14 cellular contexts compared by ENCODE assay signal in the genomic region with DNA sequence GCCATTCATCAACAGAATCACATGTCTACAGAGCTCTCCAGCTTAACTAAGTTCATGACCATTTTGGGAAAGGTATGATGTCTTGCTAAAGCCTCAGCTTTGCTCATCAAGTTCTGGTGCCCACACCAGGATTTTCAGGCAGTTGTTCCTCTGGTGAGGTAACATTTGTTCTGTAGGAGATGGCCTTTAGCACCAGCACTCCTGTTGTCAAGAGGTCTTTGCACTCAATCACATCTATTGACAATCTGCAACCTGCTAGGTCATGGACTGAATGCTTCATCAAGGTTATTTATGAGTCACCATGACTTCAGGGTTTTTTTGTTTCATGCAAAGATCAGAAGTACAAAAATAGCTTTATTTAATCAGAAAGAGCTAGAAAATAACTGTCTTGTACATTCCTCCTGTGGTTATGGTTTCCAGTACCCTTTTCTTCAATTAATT. TPM values are rescaled to one million over a fixed set of nuclear protein-coding genes. Genes with fewer than 3 reads are reported as not detected.
DNase-seq lines count a peak whose midpoint lies in the region; ATAC-seq, FAIRE-seq and TF ChIP-seq lines count a peak whose summit lies in the region.
"Had no signal": no experiment of that assay in that cellular context is flagged by ENCODE, and none has a peak within 500 bp of the region (broad histone marks: within the 10 kb centered on the region; RNA-seq: fewer than 3 reads in every experiment).

No MANE protein-coding gene starts in this region.

- H3K9me3 Mint-ChIP-seq in astrocyte (ENCODE audit: unreplicated experiment), result no peaks in the 10 kb centered on the region
- no peaks in the 10 kb centered on the region for H3K9me3 Mint-ChIP-seq in CD4-positive, alpha-beta memory T cell
- H3K9me3 Mint-ChIP-seq: activated naive CD4-positive, alpha-beta T cell treated with anti-CD3 and anti-CD28 coated beads for 36 hours had no signal

- H3K4me1 ChIP-seq in ACC112 (ENCODE audit: control insufficient read depth, insufficient read depth, low read length, unreplicated experiment) (peaks cover 47% of the 10 kb centered on the region), astrocyte (ENCODE audit: insufficient read depth, low read length) (peaks cover 5% of the 10 kb centered on the region)
- H3K4me1 ChIP-seq in CD4-positive, alpha-beta memory T cell (ENCODE audit: insufficient read depth, low read length), result no peaks in the 10 kb centered on the region

- peak; percentile 59 for DNase-seq in astrocyte (ENCODE audit: low read depth)
- no peak for DNase-seq in anterior cingulate cortex (lab: John Stamatoyannopoulos, UW)
- no peak for DNase-seq in left cardiac atrium
- no peak for DNase-seq in NCI-H146 treated with DMSO at 0.1 percent for 48 hours (lab: John Stamatoyannopoulos, UW; ENCODE audit: unreplicated experiment)
- no peak for DNase-seq in CD4-positive, alpha-beta memory T cell
- DNase-seq: activated naive CD4-positive, alpha-beta T cell treated with anti-CD3 and anti-CD28 coated beads for 36 hours; NCI-H2227 treated with DMSO at 0.1 percent for 48 hours had no signal

- no peaks in the 10 kb centered on the region for H3K27me3 Mint-ChIP-seq in astrocyte (ENCODE audit: low read depth, unreplicated experiment)
- H3K27me3 Mint-ChIP-seq in CD4-positive, alpha-beta memory T cell, result peaks cover 2% of the 10 kb centered on the region in 2 donors

- CTCF ChIA-PET in CD4-positive, alpha-beta memory T cell (lab: Charles Lee; ENCODE audit: partially characterized antibody), result no interaction called here

- peaks cover 2% of the 10 kb centered on the region for H3K4me1 Mint-ChIP-seq in astrocyte (ENCODE audit: low read depth, unreplicated experiment)
- no peaks in the 10 kb centered on the region for H3K4me1 Mint-ChIP-seq in CD4-positive, alpha-beta memory T cell

- ATAC-seq in GM19463 (IDR thresholded peaks at IDR 0.05; ENCODE audit: unreplicated experiment) (peak; percentile 61), HG03108 (IDR thresholded peaks at IDR 0.05; ENCODE audit: unreplicated experiment) (peak; percentile 55), left cardiac atrium (no peak)
- ATAC-seq: K562, Right ventricle myocardium inferior had no signal

- POLR2A ChIA-PET in CD4-positive, alpha-beta memory T cell (lab: Charles Lee; ENCODE audit: partially characterized antibody), result no interaction called here

- H3K9ac ChIP-seq in astrocyte (ENCODE audit: low read length), result no peak overlapping the region

- H3K4me3 ChIP-seq in ACC112 (ENCODE audit: low read depth, low read length) (no peak overlapping the region), astrocyte (ENCODE audit: insufficient read depth, low read depth, low read length) (no peak overlapping the region)
- H3K4me3 ChIP-seq in CD4-positive, alpha-beta memory T cell (ENCODE audit: low read length in 2 of 2), result no peak overlapping the region
- H3K4me3 ChIP-seq: coronary artery, K562 had no signal

- H3K27ac Mint-ChIP-seq in astrocyte (ENCODE audit: unreplicated experiment), result no peak overlapping the region
- H3K27ac Mint-ChIP-seq in CD4-positive, alpha-beta memory T cell, result no peak overlapping the region
- H3K27ac Mint-ChIP-seq: activated naive CD4-positive, alpha-beta T cell treated with anti-CD3 and anti-CD28 coated beads for 36 hours had no signal

- peak; percentile 59 for FAIRE-seq in astrocyte (lab: Jason Lieb, UNC)
- FAIRE-seq: K562 had no signal

- H2AFZ ChIP-seq in ACC112 (ENCODE audit: low read length, unreplicated experiment), result peak overlapping the region; percentile 36
- H2AFZ ChIP-seq in astrocyte (ENCODE audit: low read depth, low read length), result no peak overlapping the region

- H3K36me3 Mint-ChIP-seq in astrocyte (ENCODE audit: low read depth, unreplicated experiment), result no peaks in the 10 kb centered on the region
- H3K36me3 Mint-ChIP-seq in CD4-positive, alpha-beta memory T cell, result no peaks in the 10 kb centered on the region

- intact Hi-C loops in left cardiac atrium (cut with DNase I), result loop anchor here (5.0 to 10.0 kb wide), 3 partner anchors 125 to 313 kb away; no protein-coding TSS in a partner anchor
- intact Hi-C loops in CD4-positive, alpha-beta memory T cell (cut with micrococcal nuclease), result loop anchor here (10.0 kb wide), 1 partner anchor 685 kb away; no protein-coding TSS in a partner anchor

- H3K79me2 ChIP-seq in ACC112 (ENCODE audit: control insufficient read depth, insufficient read depth, low read length, unreplicated experiment), result no peaks in the 10 kb centered on the region
- no peaks in the 10 kb centered on the region for H3K79me2 ChIP-seq in astrocyte (ENCODE audit: insufficient read depth, low read length)

- H4K20me1 ChIP-seq in astrocyte (ENCODE audit: insufficient read depth, low read length), result no peaks in the 10 kb centered on the region

- no peaks in the 10 kb centered on the region for H3K9me3 ChIP-seq in astrocyte (ENCODE audit: insufficient read depth, low read depth, low read length)
- H3K9me3 ChIP-seq in CD4-positive, alpha-beta memory T cell (ENCODE audit: control insufficient read depth in 1 of 2, low read length in 2 of 2), result no peaks in the 10 kb centered on the region

- TF ChIP-seq CTCF in astrocyte (IDR thresholded peaks at IDR 0.05; ENCODE audit: insufficient read depth, low read depth, low read length), result no peak

- peak overlapping the region; percentile 78 for H3K27ac ChIP-seq in ACC112 (ENCODE audit: low read depth, low read length)
- H3K27ac ChIP-seq in astrocyte (ENCODE audit: low read depth, low read length), result no peak overlapping the region
- H3K27ac ChIP-seq in CD4-positive, alpha-beta memory T cell (ENCODE audit: low read depth, low read length), result no peak overlapping the region
- H3K27ac ChIP-seq: coronary artery had no signal

- no peak overlapping the region for H3K4me3 Mint-ChIP-seq in astrocyte (ENCODE audit: unreplicated experiment)
- no peak overlapping the region for H3K4me3 Mint-ChIP-seq in CD4-positive, alpha-beta memory T cell
- H3K4me3 Mint-ChIP-seq: activated naive CD4-positive, alpha-beta T cell treated with anti-CD3 and anti-CD28 coated beads for 36 hours had no signal

- H3K36me3 ChIP-seq in ACC112 (ENCODE audit: insufficient read depth, low read length) (no peaks in the 10 kb centered on the region), astrocyte (ENCODE audit: insufficient read depth, low read length) (no peaks in the 10 kb centered on the region)
- H3K36me3 ChIP-seq in CD4-positive, alpha-beta memory T cell (ENCODE audit: insufficient read depth, low read length), result no peaks in the 10 kb centered on the region

- H3K27me3 ChIP-seq in ACC112 (ENCODE audit: insufficient read depth, low read length), result no peaks in the 10 kb centered on the region
- no peaks in the 10 kb centered on the region for H3K27me3 ChIP-seq in astrocyte (ENCODE audit: insufficient read depth, low read length)
- H3K27me3 ChIP-seq in CD4-positive, alpha-beta memory T cell (ENCODE audit: insufficient read depth, low read length), result no peaks in the 10 kb centered on the region

- no peak overlapping the region for H3K4me2 ChIP-seq in astrocyte (ENCODE audit: low read length)

RNA-seq across cellular contexts. Expression of gene VIT, which starts 36.6 kb away (rescaled TPM):
- total RNA-seq in astrocyte, result not detected in 2 replicates
- total RNA-seq in left cardiac atrium, result 10 to 100 TPM; 12.4 to 23.7 TPM
- not detected for total RNA-seq in CD4-positive, alpha-beta memory T cell
- not detected for polyA plus RNA-seq in CD4-positive, alpha-beta memory T cell
- total RNA-seq: activated naive CD4-positive, alpha-beta T cell treated with anti-CD3 and anti-CD28 coated beads for 36 hours; Daoy; K562 had no signal
- polyA plus RNA-seq: K562 had no signal

Comparison
In these comparisons a context has a peak if more than half of its experiments do, and no peak if none do; other contexts are left out.
1. ATAC-seq: peak in GM19463 (single experiment) and HG03108 (single experiment); none in left cardiac atrium (0 of 2).
2. RNA of gene VIT, which starts 36.6 kb away (total RNA-seq): 12.4 to 23.7 TPM in left cardiac atrium; not detected in astrocyte and not detected in CD4-positive, alpha-beta memory T cell; every median in the first group is over 10 times any median in the second.